ENCODE assay signal across 10 cellular contexts in genomic region chr12:6267007-6267721, GRCh38. TPM values are rescaled to one million over a fixed set of nuclear protein-coding genes. Genes with fewer than 3 reads are reported as not detected.
DNase-seq lines count a peak whose midpoint lies in the region; ATAC-seq and TF ChIP-seq lines count a peak whose summit lies in the region.
"Had no signal": no experiment of that assay in that cellular context is flagged by ENCODE, and none has a peak within 500 bp of the region (broad histone marks: within the 10 kb centered on the region; RNA-seq: fewer than 3 reads in every experiment).

No MANE protein-coding gene starts in this region.

- intact Hi-C loops in activated naive CD4-positive, alpha-beta T cell treated with anti-CD3 and anti-CD28 coated beads for 36 hours (cut with micrococcal nuclease): no loop called here
- intact Hi-C loops in lower lobe of right lung (cut with DNase I): no loop called here
- intact Hi-C loops in ascending aorta (cut with DNase I): no loop called here

- TF ChIP-seq POLR2A in upper lobe of left lung (IDR thresholded peaks at IDR 0.05): no peak
- TF ChIP-seq POLR2A in GM18505 (IDR thresholded peaks at IDR 0.05; ENCODE audit: borderline replicate concordance, extremely low read depth, insufficient read depth, insufficient read length): no peak

- WGBS in upper lobe of left lung, 2 donors: 59 to 66% methylated on average over 7 to 12 of the region's 12 CpGs

- H3K36me3 Mint-ChIP-seq in activated naive CD4-positive, alpha-beta T cell treated with anti-CD3 and anti-CD28 coated beads for 36 hours (ENCODE audit: low read depth): no peaks in the 10 kb centered on the region
- H3K36me3 Mint-ChIP-seq in activated naive CD4-positive, alpha-beta T cell treated with anti-CD3 and anti-CD28 coated beads, Interleukin-2, amount 10 ng/mL, durations not matched to agents 7 days and 5 days: no peaks in the 10 kb centered on the region
- H3K36me3 Mint-ChIP-seq: T-cell had no signal

- H3K27ac Mint-ChIP-seq in activated naive CD4-positive, alpha-beta T cell treated with anti-CD3 and anti-CD28 coated beads for 36 hours: no peak overlapping the region
- no peak overlapping the region for H3K27ac Mint-ChIP-seq in activated naive CD4-positive, alpha-beta T cell treated with anti-CD3 and anti-CD28 coated beads, Interleukin-2, amount 10 ng/mL, durations not matched to agents 7 days and 5 days
- H3K27ac Mint-ChIP-seq: T-cell had no signal

- TF ChIP-seq EP300 in upper lobe of left lung (IDR thresholded peaks at IDR 0.05): peak in 1 of 4 donors; percentile 61

- H3K9me3 Mint-ChIP-seq in activated naive CD4-positive, alpha-beta T cell treated with anti-CD3 and anti-CD28 coated beads for 36 hours: no peaks in the 10 kb centered on the region
- H3K9me3 Mint-ChIP-seq in activated naive CD4-positive, alpha-beta T cell treated with anti-CD3 and anti-CD28 coated beads, Interleukin-2, amount 10 ng/mL, durations not matched to agents 7 days and 5 days: no peaks in the 10 kb centered on the region
- H3K9me3 Mint-ChIP-seq: T-cell had no signal

- H3K27me3 Mint-ChIP-seq in activated naive CD4-positive, alpha-beta T cell treated with anti-CD3 and anti-CD28 coated beads for 36 hours (ENCODE audit: low read depth): no peaks in the 10 kb centered on the region
- H3K27me3 Mint-ChIP-seq in activated naive CD4-positive, alpha-beta T cell treated with anti-CD3 and anti-CD28 coated beads, Interleukin-2, amount 10 ng/mL, durations not matched to agents 7 days and 5 days: peaks cover 12% of the 10 kb centered on the region

- TF ChIP-seq CTCF in lower lobe of right lung (IDR thresholded peaks at IDR 0.05): no peak
- peak in 1 of 6 experiments; percentile 11 for TF ChIP-seq CTCF in upper lobe of left lung (IDR thresholded peaks at IDR 0.05)
- no peak for TF ChIP-seq CTCF in ascending aorta (IDR thresholded peaks at IDR 0.05)

- CTCF ChIA-PET in activated naive CD4-positive, alpha-beta T cell treated with anti-CD3 and anti-CD28 coated beads for 36 hours (lab: Charles Lee): interaction anchor here (0.6 to 2.0 kb wide), 4 partner anchors 18 to 279 kb away, joined by 3 to 6 read pairs (median 4); no protein-coding TSS in a partner anchor
- CTCF ChIA-PET in activated naive CD4-positive, alpha-beta T cell treated with anti-CD3 and anti-CD28 coated beads, Interleukin-2, amount 10 ng/mL, durations not matched to agents 7 days and 5 days (lab: Charles Lee): interaction anchor here (1.2 kb wide), 1 partner anchor 11 kb away, joined by 4 read pairs; no protein-coding TSS in a partner anchor

- no peak overlapping the region for H3K4me3 ChIP-seq in lower lobe of right lung
- no peak overlapping the region for H3K4me3 ChIP-seq in upper lobe of left lung
- H3K4me3 ChIP-seq in ascending aorta: no peak overlapping the region

- H3K9me3 ChIP-seq in lower lobe of right lung (no peaks in the 10 kb centered on the region), upper lobe of left lung (no peaks in the 10 kb centered on the region), ascending aorta (no peaks in the 10 kb centered on the region)

- no peak overlapping the region for H3K4me3 Mint-ChIP-seq in activated naive CD4-positive, alpha-beta T cell treated with anti-CD3 and anti-CD28 coated beads for 36 hours
- no peak overlapping the region for H3K4me3 Mint-ChIP-seq in activated naive CD4-positive, alpha-beta T cell treated with anti-CD3 and anti-CD28 coated beads, Interleukin-2, amount 10 ng/mL, durations not matched to agents 7 days and 5 days
- H3K4me3 Mint-ChIP-seq: T-cell had no signal

- H3K27ac ChIP-seq in lower lobe of right lung (peak overlapping the region; percentile 55), upper lobe of left lung (peak overlapping the region; percentile 39 to 82 (median 79)), ascending aorta (no peak overlapping the region)

- H3K4me1 Mint-ChIP-seq in activated naive CD4-positive, alpha-beta T cell treated with anti-CD3 and anti-CD28 coated beads for 36 hours (ENCODE audit: low read depth): peaks cover 6% of the 10 kb centered on the region
- H3K4me1 Mint-ChIP-seq in activated naive CD4-positive, alpha-beta T cell treated with anti-CD3 and anti-CD28 coated beads, Interleukin-2, amount 10 ng/mL, durations not matched to agents 7 days and 5 days: no peaks in the 10 kb centered on the region
- H3K4me1 Mint-ChIP-seq: T-cell had no signal

- DNase-seq in activated naive CD4-positive, alpha-beta T cell treated with anti-CD3 and anti-CD28 coated beads for 36 hours: peak; percentile 55
- DNase-seq in activated naive CD4-positive, alpha-beta T cell treated with anti-CD3 and anti-CD28 coated beads, Interleukin-2, amount 10 ng/mL, durations not matched to agents 7 days and 5 days: no peak
- DNase-seq in activated naive CD4-positive, alpha-beta T cell treated with anti-CD3 and anti-CD28 coated beads, Interleukin-2, amount 50 U/mL, for 16 hours: peak; percentile 18
- DNase-seq in lower lobe of right lung (peak; percentile 56), upper lobe of left lung (peak in 1 of 2 donors; percentile 58), ascending aorta (ENCODE audit: low spot score in 2 of 2) (no peak), cerebellar cortex (ENCODE audit: low spot score) (no peak)
- DNase-seq: glutamatergic neuron had no signal

- H3K27me3 ChIP-seq in lower lobe of right lung (ENCODE audit: low read depth) (no peaks in the 10 kb centered on the region), upper lobe of left lung (no peaks in the 10 kb centered on the region), ascending aorta (no peaks in the 10 kb centered on the region)

- peaks cover 36% of the 10 kb centered on the region for H3K4me1 ChIP-seq in lower lobe of right lung
- H3K4me1 ChIP-seq in upper lobe of left lung: peaks cover 3 to 34% (median 14%) of the 10 kb centered on the region in 4 donors
- H3K4me1 ChIP-seq in ascending aorta: peaks cover 4 to 5% of the 10 kb centered on the region in 2 donors

- ATAC-seq in lower lobe of right lung (peak; percentile 68 to 79), upper lobe of left lung (ENCODE audit: low FRiP score in 2 of 2) (peak; percentile 39 to 76), GM18505 (IDR thresholded peaks at IDR 0.05; ENCODE audit: unreplicated experiment) (no peak)

- H3K36me3 ChIP-seq in lower lobe of right lung (no peaks in the 10 kb centered on the region), upper lobe of left lung (no peaks in the 10 kb centered on the region), ascending aorta (no peaks in the 10 kb centered on the region)

RNA-seq across cellular contexts. Expression of gene PLEKHG6, which starts 43.3 kb away (rescaled TPM):
- not detected for total RNA-seq in activated naive CD4-positive, alpha-beta T cell treated with anti-CD3 and anti-CD28 coated beads for 36 hours
- total RNA-seq in lower lobe of right lung (2.9 TPM), upper lobe of left lung (1 to 10 TPM in 5 of 6 donors, not detected in 1; 1.1 to 4.8 (median 2.1) TPM), ascending aorta (not detected)

Comparison
In these comparisons a context has a peak if more than half of its experiments do, and no peak if none do; other contexts are left out.
1. DNase-seq: peak in activated naive CD4-positive, alpha-beta T cell treated with anti-CD3 and anti-CD28 coated beads for 36 hours (single experiment), activated naive CD4-positive, alpha-beta T cell treated with anti-CD3 and anti-CD28 coated beads, Interleukin-2, amount 50 U/mL, for 16 hours (single experiment) and lower lobe of right lung (single experiment); none in activated naive CD4-positive, alpha-beta T cell treated with anti-CD3 and anti-CD28 coated beads, Interleukin-2, amount 10 ng/mL, durations not matched to agents 7 days and 5 days (single experiment), ascending aorta (0 of 2) and cerebellar cortex (single experiment).
2. H3K27ac ChIP-seq: peak in lower lobe of right lung (single experiment) and upper lobe of left lung (4 of 4); none in ascending aorta (0 of 2).